13 cellular contexts compared by ENCODE assay signal in genomic region chr10:62545667-62546066, GRCh38.
DNase-seq lines count a peak whose midpoint lies in the region; ATAC-seq and TF ChIP-seq lines count a peak whose summit lies in the region.
"Had no signal": no experiment of that assay in that cellular context is flagged by ENCODE, and none has a peak within 500 bp of the region (broad histone marks: within the 10 kb centered on the region; RNA-seq: fewer than 3 reads in every experiment).

No MANE protein-coding gene starts in this region.

- H3K36me3 Mint-ChIP-seq in stimulated activated memory B cell treated with anti-CD40 and anti-IgM and Interleukin-4, amounts not matched to agents 10 μg/mL and 1 μg/mL and 100 μg/mL, for 72 hours = no peaks in the 10 kb centered on the region
- no peaks in the 10 kb centered on the region for H3K36me3 Mint-ChIP-seq in osteocyte (ENCODE audit: unreplicated experiment)
- no peaks in the 10 kb centered on the region for H3K36me3 Mint-ChIP-seq in effector memory CD8-positive, alpha-beta T cell (ENCODE audit: insufficient read depth)

- no peaks in the 10 kb centered on the region for H3K79me2 ChIP-seq in GM23248 (ENCODE audit: insufficient read depth)

- 0 to 2% methylated on average over 2 of the region's 2 CpGs for WGBS in GM23248 (ENCODE audit: low coverage in 1 of 2, low lambda C conversion rate in 2 of 2, missing lambda C conversion rate in 2 of 2), 2 experiments
- 44 to 70% (median 56%) methylated on average over 2 of the region's 2 CpGs for WGBS in heart left ventricle, 4 donors

- intact Hi-C loops in heart left ventricle (cut with DNase I) = no loop called here

- peak; percentile 71 to 92 (median 87) for ATAC-seq in heart left ventricle
- no peak for ATAC-seq in stimulated activated memory B cell treated with anti-CD40 and anti-IgM and Interleukin-4, amounts not matched to agents 10 μg/mL and 1 μg/mL and 100 μg/mL, for 72 hours
- ATAC-seq in effector memory CD8-positive, alpha-beta T cell (replicated peaks) = no peak

- H3K4me1 ChIP-seq in GM23248 (ENCODE audit: insufficient read depth) (peaks cover 25% of the 10 kb centered on the region), heart left ventricle (peaks cover 0 to 44% (median 0%) of the 10 kb centered on the region in 12 donors)

- no peak overlapping the region for H3K4me3 Mint-ChIP-seq in stimulated activated memory B cell treated with anti-CD40 and anti-IgM and Interleukin-4, amounts not matched to agents 10 μg/mL and 1 μg/mL and 100 μg/mL, for 72 hours
- no peak overlapping the region for H3K4me3 Mint-ChIP-seq in osteocyte (ENCODE audit: unreplicated experiment)
- H3K4me3 Mint-ChIP-seq in effector memory CD8-positive, alpha-beta T cell = no peak overlapping the region

- in situ Hi-C loops in GM23248 (cut with MboI) = no loop called here

- peak overlapping the region; percentile 13; the same call in 1 of the 2 replicates for H3K9ac ChIP-seq in GM23248

- no peaks in the 10 kb centered on the region for H3K27me3 Mint-ChIP-seq in stimulated activated memory B cell treated with anti-CD40 and anti-IgM and Interleukin-4, amounts not matched to agents 10 μg/mL and 1 μg/mL and 100 μg/mL, for 72 hours
- H3K27me3 Mint-ChIP-seq in osteocyte (ENCODE audit: unreplicated experiment) = peaks cover 5% of the 10 kb centered on the region
- H3K27me3 Mint-ChIP-seq in effector memory CD8-positive, alpha-beta T cell = peaks cover 0 to 14% of the 10 kb centered on the region in 2 donors

- H3F3A ChIP-seq in GM23248 (ENCODE audit: insufficient read depth) = peaks cover 33% of the 10 kb centered on the region

- TF ChIP-seq POLR2A in heart left ventricle (IDR thresholded peaks at IDR 0.05) = no peak

- peak overlapping the region; percentile 35 for H3K4me3 ChIP-seq in GM23248
- no peak overlapping the region for H3K4me3 ChIP-seq in heart left ventricle
- H3K4me3 ChIP-seq: SK-N-MC had no signal

- H3K9me3 ChIP-seq in GM23248 (ENCODE audit: low read depth) = no peaks in the 10 kb centered on the region
- no peaks in the 10 kb centered on the region for H3K9me3 ChIP-seq in heart left ventricle

- peak overlapping the region; percentile 18 for H3K27ac Mint-ChIP-seq in stimulated activated memory B cell treated with anti-CD40 and anti-IgM and Interleukin-4, amounts not matched to agents 10 μg/mL and 1 μg/mL and 100 μg/mL, for 72 hours
- no peak overlapping the region for H3K27ac Mint-ChIP-seq in osteocyte (ENCODE audit: unreplicated experiment)
- H3K27ac Mint-ChIP-seq in effector memory CD8-positive, alpha-beta T cell = no peak overlapping the region

- H2AFZ ChIP-seq in GM23248 = peak overlapping the region; percentile 29; the same call in 1 of the 2 replicates

- TF ChIP-seq CTCF in heart left ventricle (IDR thresholded peaks at IDR 0.05) (no peak), osteocyte (IDR thresholded peaks at IDR 0.05) (no peak)

- H3K9me2 ChIP-seq in GM23248 (ENCODE audit: insufficient read depth) = no peaks in the 10 kb centered on the region

- peak overlapping the region; percentile 69 for H3K4me2 ChIP-seq in GM23248 (ENCODE audit: unreplicated experiment)

- H3K27ac ChIP-seq in GM23248 (peak overlapping the region; percentile 75), heart left ventricle (peak overlapping the region in 9 of 12 donors; percentile 1 to 83 (median 33))
- H3K27ac ChIP-seq: SK-N-MC had no signal

- H3K27me3 ChIP-seq in GM23248 (replicated peaks; ENCODE audit: insufficient read depth) = no peaks in the 10 kb centered on the region
- H3K27me3 ChIP-seq in heart left ventricle = peaks cover 0 to 2% (median 0%) of the 10 kb centered on the region in 9 donors

- no peaks in the 10 kb centered on the region for H4K20me1 ChIP-seq in GM23248 (ENCODE audit: insufficient read depth)

- H3K4me1 Mint-ChIP-seq in stimulated activated memory B cell treated with anti-CD40 and anti-IgM and Interleukin-4, amounts not matched to agents 10 μg/mL and 1 μg/mL and 100 μg/mL, for 72 hours = peaks cover 36% of the 10 kb centered on the region
- H3K4me1 Mint-ChIP-seq in osteocyte (ENCODE audit: unreplicated experiment) = peaks cover 2% of the 10 kb centered on the region
- no peaks in the 10 kb centered on the region for H3K4me1 Mint-ChIP-seq in effector memory CD8-positive, alpha-beta T cell (ENCODE audit: low read depth in 2 of 2)

- DNase-seq in GM23248 = peak; percentile 97
- DNase-seq in SKM-1 treated with dmso at 0.1 percent for 144 hours (lab: John Stamatoyannopoulos, UW; ENCODE audit: unreplicated experiment) = peak; percentile 78
- peak in 3 of 5 donors; percentile 20 to 43 (median 41) for DNase-seq in heart left ventricle
- no peak for DNase-seq in osteocyte (ENCODE audit: extremely low spot score, unreplicated experiment)
- DNase-seq in anterior cingulate cortex (lab: John Stamatoyannopoulos, UW) = no peak
- DNase-seq in effector memory CD8-positive, alpha-beta T cell = no peak
- DNase-seq in HT-29 (ENCODE audit: low spot score) = no peak
- DNase-seq: activated CD4-positive, alpha-beta T cell treated with anti-CD3 and anti-CD28 coated beads, Interleukin-2, amount 50 U/mL, for 1 hour; DMS 273 treated with DMSO at 0.1 percent for 48 hours; hypothalamus; NCI-H524 treated with DMSO at 0.1 percent for 48 hours had no signal

- peaks cover 3% of the 10 kb centered on the region for H3K9me3 Mint-ChIP-seq in stimulated activated memory B cell treated with anti-CD40 and anti-IgM and Interleukin-4, amounts not matched to agents 10 μg/mL and 1 μg/mL and 100 μg/mL, for 72 hours
- H3K9me3 Mint-ChIP-seq in osteocyte (ENCODE audit: unreplicated experiment) = peaks cover 11% of the 10 kb centered on the region
- no peaks in the 10 kb centered on the region for H3K9me3 Mint-ChIP-seq in effector memory CD8-positive, alpha-beta T cell

- H3K36me3 ChIP-seq in GM23248 (ENCODE audit: low read depth) (no peaks in the 10 kb centered on the region), heart left ventricle (no peaks in the 10 kb centered on the region)

Comparison
In these comparisons a context has a peak if more than half of its experiments do, and no peak if none do; other contexts are left out.
1. DNase-seq: peak in GM23248 (single experiment), SKM-1 treated with dmso at 0.1 percent for 144 hours (single experiment) and heart left ventricle (3 of 5); none in osteocyte (single experiment), anterior cingulate cortex (0 of 58), effector memory CD8-positive, alpha-beta T cell (0 of 3) and HT-29 (single experiment).
2. ATAC-seq: peak in heart left ventricle (4 of 4); none in stimulated activated memory B cell treated with anti-CD40 and anti-IgM and Interleukin-4, amounts not matched to agents 10 μg/mL and 1 μg/mL and 100 μg/mL, for 72 hours (single experiment) and effector memory CD8-positive, alpha-beta T cell (single experiment).